2 cellular contexts compared by ENCODE assay signal in genomic region chr1:10992004-10992403, GRCh38. TPM values are rescaled to one million over a fixed set of nuclear protein-coding genes. Genes with fewer than 3 reads are reported as not detected.
"Had no signal": no experiment of that assay in that cellular context is flagged by ENCODE, and none has a peak within 500 bp of the region (broad histone marks: within the 10 kb centered on the region; RNA-seq: fewer than 3 reads in every experiment).

No MANE protein-coding gene starts in this region.

RNA-seq across cellular contexts. Expression of gene MASP2, which starts 55.0 kb away (rescaled TPM):
- total RNA-seq: HT1080, IMR-90 had no signal
